Comparison of ENCODE assay signal across 8 cellular contexts in the genomic region with DNA sequence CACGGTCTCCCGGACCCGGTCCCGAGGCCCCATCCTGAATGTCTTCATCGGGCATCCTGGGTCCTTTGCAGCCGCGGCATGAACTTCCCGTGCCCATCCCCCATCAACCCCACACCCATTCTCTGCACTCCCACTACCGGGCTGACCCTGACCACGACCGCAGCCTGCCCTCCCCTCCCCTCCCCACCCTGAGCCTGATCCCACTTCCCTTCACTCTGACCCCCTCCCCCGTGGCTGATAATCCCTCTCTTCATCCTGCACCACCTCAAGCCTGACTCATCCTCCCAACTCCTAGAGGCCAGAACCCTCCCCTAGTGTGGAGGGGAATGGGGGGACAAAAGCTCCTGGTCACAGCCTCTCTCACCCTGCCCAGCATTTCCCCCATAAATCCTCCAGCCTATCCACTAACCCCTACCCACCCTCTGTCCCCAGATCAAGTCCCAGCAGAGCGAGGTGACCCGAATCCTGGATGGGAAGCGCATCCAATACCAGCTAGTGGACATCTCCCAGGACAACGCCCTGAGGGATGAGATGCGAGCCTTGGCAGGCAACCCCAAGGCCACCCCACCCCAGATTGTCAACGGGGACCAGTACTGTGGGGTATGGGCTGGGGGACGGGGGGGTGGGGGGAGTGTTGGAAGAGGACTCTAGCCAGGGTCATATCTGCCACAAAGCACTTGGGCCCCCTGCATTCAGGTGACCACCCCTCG. TPM values are rescaled to one million over a fixed set of nuclear protein-coding genes. Genes with fewer than 3 reads are reported as not detected.
DNase-seq lines count a peak whose midpoint lies in the region; ATAC-seq and TF ChIP-seq lines count a peak whose summit lies in the region.

No MANE protein-coding gene starts in this region.

- no peak for TF ChIP-seq POLR2A in prostate gland (IDR thresholded peaks at IDR 0.05)

- peaks cover 0 to 7% (median 2%) of the 10 kb centered on the region in 3 donors for H3K27me3 Mint-ChIP-seq in CD14-positive monocyte (ENCODE audit: low read depth in 3 of 3)

- H3K36me3 ChIP-seq in prostate gland = no peaks in the 10 kb centered on the region

- TF ChIP-seq CTCF in CD14-positive monocyte (IDR thresholded peaks at IDR 0.05) (no peak), VCaP (conservative IDR thresholded peaks at IDR 0.05) (no peak), prostate gland (IDR thresholded peaks at IDR 0.05) (no peak)

- peak overlapping the region; percentile 77 to 91 for H3K4me3 ChIP-seq in prostate gland

- peak overlapping the region; percentile 91 to 92 for H3K4me3 Mint-ChIP-seq in CD14-positive monocyte

- H3K27me3 ChIP-seq in prostate gland (replicated peaks; ENCODE audit: insufficient read depth) = no peaks in the 10 kb centered on the region

- no peak for DNase-seq in CD14-positive monocyte (ENCODE audit: low spot score)
- peak; percentile 19 for DNase-seq in HT-29 (ENCODE audit: low spot score)
- peak; percentile 6 for DNase-seq in foreskin melanocyte
- DNase-seq in prostate gland (ENCODE audit: low spot score) = peak; percentile 24
- DNase-seq in ureter (ENCODE audit: low spot score) = no peak
- DNase-seq in NCI-H187 (lab: John Stamatoyannopoulos, UW) = no peak

- peaks cover 88% of the 10 kb centered on the region for H3K4me1 Mint-ChIP-seq in CD14-positive monocyte

- H3K4me1 ChIP-seq in prostate gland (replicated peaks) = peaks cover 23% of the 10 kb centered on the region

- H3K27ac Mint-ChIP-seq in CD14-positive monocyte = peak overlapping the region; percentile 96 to 100 (median 100)

- H3K9me3 ChIP-seq in prostate gland = no peaks in the 10 kb centered on the region

- peaks cover 57 to 76% of the 10 kb centered on the region in 2 donors for H3K36me3 Mint-ChIP-seq in CD14-positive monocyte

- WGBS in prostate gland = 35% methylated on average over 19 of the region's 20 CpGs

- H3K27ac ChIP-seq in VCaP (peak overlapping the region; percentile 77), prostate gland (peak overlapping the region; percentile 87 to 92)

- no peaks in the 10 kb centered on the region for H3K9me3 Mint-ChIP-seq in CD14-positive monocyte

- no peak for ATAC-seq in GM21529 (IDR thresholded peaks at IDR 0.05; ENCODE audit: unreplicated experiment)

- intact Hi-C loops in CD14-positive monocyte (cut with micrococcal nuclease) = no loop called here
- intact Hi-C loops in prostate gland (cut with DNase I) = no loop called here

RNA-seq across cellular contexts. Expression of a gene that starts 0.6 kb away (rescaled TPM):
- polyA plus RNA-seq in CD14-positive monocyte = 1,000 to 10,000 TPM; 1,706 to 1,744 TPM
- total RNA-seq in HT-29 (2014; rRNA removed; shearing (Covaris generic)) = 172 and 198 TPM in 2 replicates
- total RNA-seq in prostate gland (10 to 100 TPM; 37.4 to 55.3 TPM), ureter (145 TPM)

RNA-seq across cellular contexts. Expression of a gene that starts 25.9 kb away (rescaled TPM):
- polyA plus RNA-seq in CD14-positive monocyte = 10 to 100 TPM; 48.0 to 52.1 TPM
- total RNA-seq in HT-29 (2014; rRNA removed; shearing (Covaris generic)) = 22.0 and 26.8 TPM in 2 replicates
- total RNA-seq in prostate gland (10 to 100 TPM; 13.2 to 18.1 TPM), ureter (30.3 TPM)

RNA-seq across cellular contexts. Expression of a gene that starts 37.3 kb away (rescaled TPM):
- polyA plus RNA-seq in CD14-positive monocyte = 1,000 to 10,000 TPM; 2,617 to 4,047 TPM
- 1.5 and 2.1 TPM in 2 replicates for total RNA-seq in HT-29 (2014; rRNA removed; shearing (Covaris generic))
- total RNA-seq in prostate gland (1 to 10 TPM; 3.2 to 5.3 TPM), ureter (9.8 TPM)

RNA-seq across cellular contexts. Expression of a gene that starts 46.5 kb away (rescaled TPM):
- 10 to 100 TPM in 1 of 2 donors, 1 to 10 TPM in 1; 8.2 to 10.9 TPM for polyA plus RNA-seq in CD14-positive monocyte
- 25.8 and 27.0 TPM in 2 replicates for total RNA-seq in HT-29 (2014; rRNA removed; shearing (Covaris generic))
- total RNA-seq in prostate gland = 10 to 100 TPM in 1 of 2 donors, 1 to 10 TPM in 1; 3.4 to 21.0 TPM
- total RNA-seq in ureter = 13.1 TPM

Comparison
In these comparisons a context has a peak if more than half of its experiments do, and no peak if none do; other contexts are left out.
1. DNase-seq: peak in HT-29 (single experiment), foreskin melanocyte (single experiment) and prostate gland (single experiment); none in CD14-positive monocyte (single experiment), ureter (single experiment) and NCI-H187 (0 of 2).